ENCODE assay signal across 16 cellular contexts in genomic region chr3:195156286-195156890, GRCh38.
A peak's percentile ranks its signal among the peaks of the same experiment; 100 is the strongest.
DNase-seq lines count a peak whose midpoint lies in the region; ATAC-seq, FAIRE-seq and TF ChIP-seq lines count a peak whose summit lies in the region.
"Had no signal": no experiment of that assay in that cellular context is flagged by ENCODE, and none has a peak within 500 bp of the region (broad histone marks: within the 10 kb centered on the region; RNA-seq: fewer than 3 reads in every experiment).

No MANE protein-coding gene starts in this region.

- no peak for TF ChIP-seq EP300 in H1 (IDR thresholded peaks at IDR 0.05; ENCODE audit: borderline replicate concordance in 1 of 2, low read depth in 2 of 2, low read length in 2 of 2)

- no peak overlapping the region for H3K23ac ChIP-seq in H1 (ENCODE audit: insufficient read length)

- H4K20me1 ChIP-seq in OCI-LY7 (ENCODE audit: insufficient read depth, low read length) (no peaks in the 10 kb centered on the region), H1 (replicated peaks in 1 of 2; ENCODE audit: control insufficient read depth in 1 of 2, insufficient read depth in 2 of 2, low read length in 2 of 2) (no peaks in the 10 kb centered on the region)

- ATAC-seq in activated CD4-positive, CD25-positive, alpha-beta regulatory T cell treated with anti-CD3 and anti-CD28 coated beads, Interleukin-2, amount 50 U/mL, for 24 hours = no peak

- DNase-seq in OCI-LY7 (ENCODE audit: low spot score) (no peak), H1 (ENCODE audit: low read depth in 1 of 2, low spot score in 2 of 2) (no peak), superior temporal gyrus (ENCODE audit: extremely low spot score) (peak; percentile 57), NCI-H2227 (lab: John Stamatoyannopoulos, UW; ENCODE audit: unreplicated experiment) (no peak), tibial artery (no peak)
- DNase-seq: activated CD4-positive, alpha-beta T cell treated with anti-CD3 and anti-CD28 coated beads for 4 hours; activated naive CD4-positive, alpha-beta T cell treated with anti-CD3 and anti-CD28 coated beads, Interleukin-2, amount 50 U/mL, for 16 hours; activated T-cell treated with anti-CD3 and anti-CD28 coated beads for 4 hours; effector memory CD4-positive, alpha-beta T cell; NK-92 treated with Interleukin-12 subunit alpha and Interleukin-12 subunit beta, amount 100 ng/mL, for 24 hours; SIG-M5; stimulated activated CD4-positive, alpha-beta T cell treated with anti-CD3 and anti-CD28 coated beads, Interleukin-2, amount 100 ng/mL, for 24 hours had no signal

- H2BK120ac ChIP-seq in H1 (replicated peaks; ENCODE audit: low read depth, low read length) = no peak overlapping the region

- H2AFZ ChIP-seq in OCI-LY7 (ENCODE audit: low read length) = no peak overlapping the region
- no peak overlapping the region for H2AFZ ChIP-seq in H1 (ENCODE audit: low read length)

- no peak overlapping the region for H2BK20ac ChIP-seq in H1 (ENCODE audit: low read length)

- H3K36me3 ChIP-seq in OCI-LY7 (ENCODE audit: insufficient read depth, low read length) (peaks cover 7% of the 10 kb centered on the region; the same call in 1 of the 2 replicates), H1 (ENCODE audit: control insufficient read depth in 2 of 4, insufficient read depth in 4 of 4, low read length in 3 of 4) (no peaks in the 10 kb centered on the region), muscle layer of duodenum (ENCODE audit: control insufficient read depth in 1 of 2, insufficient read depth in 2 of 2, low read length in 2 of 2) (no peaks in the 10 kb centered on the region), tibial artery (no peaks in the 10 kb centered on the region)

- H3K9ac ChIP-seq in H1 (replicated peaks in 1 of 4; ENCODE audit: extremely low read depth in 1 of 4, low read depth in 3 of 4, low read length in 3 of 4) = no peak overlapping the region

- intact Hi-C loops in OCI-LY7 (cut with micrococcal nuclease; ENCODE audit: unreplicated experiment) = loop anchor here (5.0 to 10.0 kb wide), 2 partner anchors 286 to 672 kb away; partner anchors contain the start of genes ACAP2 and ATP13A3
- intact Hi-C loops in tibial artery (cut with DNase I; ENCODE audit: low total_unique reads) = loop anchor here (10.0 kb wide), 1 partner anchor 68 kb away; no protein-coding TSS in a partner anchor

- no peak overlapping the region for H4K8ac ChIP-seq in H1 (ENCODE audit: extremely low read depth, insufficient read depth, low read length)

- H3K9me3 ChIP-seq in OCI-LY7 (ENCODE audit: low read length) (no peaks in the 10 kb centered on the region), H1 (ENCODE audit: insufficient read depth in 2 of 2, low read depth in 1 of 2, low read length in 1 of 2) (no peaks in the 10 kb centered on the region), muscle layer of duodenum (ENCODE audit: control insufficient read depth in 1 of 2, low read length in 2 of 2) (no peaks in the 10 kb centered on the region), tibial artery (no peaks in the 10 kb centered on the region)

- H3K23me2 ChIP-seq in H1 (ENCODE audit: low read depth, low read length) = no peaks in the 10 kb centered on the region

- H3K79me2 ChIP-seq in OCI-LY7 (ENCODE audit: insufficient read depth, low read depth, low read length) = no peaks in the 10 kb centered on the region
- peaks cover 0 to 8% of the 10 kb centered on the region in 2 experiments; a peak in 2 of 4 replicates for H3K79me2 ChIP-seq in H1 (ENCODE audit: control insufficient read depth in 1 of 2, insufficient read depth in 2 of 2, low read length in 2 of 2)

- H3K79me1 ChIP-seq in H1 (ENCODE audit: low read depth, low read length) = peaks cover 11% of the 10 kb centered on the region; the same call in 1 of the 2 replicates

- H3K4me1 ChIP-seq in OCI-LY7 (ENCODE audit: insufficient read depth, low read length, poor library complexity, severe bottlenecking) (peaks cover 80% of the 10 kb centered on the region), H1 (replicated peaks in 1 of 4; ENCODE audit: control insufficient read depth in 3 of 4, insufficient read depth in 4 of 4, low read length in 3 of 4) (peaks cover 13 to 40% (median 25%) of the 10 kb centered on the region in 4 experiments), muscle layer of duodenum (ENCODE audit: control insufficient read depth in 1 of 2, insufficient read depth in 2 of 2, low read length in 2 of 2) (peaks cover 32 to 55% of the 10 kb centered on the region in 2 donors), tibial artery (peaks cover 0 to 24% (median 12%) of the 10 kb centered on the region in 4 donors)

- H3K18ac ChIP-seq in H1 (ENCODE audit: extremely low read depth, low read length) = no peak overlapping the region

- no peak overlapping the region for H4K5ac ChIP-seq in H1 (ENCODE audit: insufficient read length, low read depth, low read length)

- BruUV-seq in OCI-LY7 (replicated peaks; lab: Mats Ljungman, UMichigan) = no TSS peak

- CTCF ChIA-PET in OCI-LY7 (lab: Charles Lee; ENCODE audit: unreplicated experiment) (interaction anchor here (0.7 kb wide), 1 partner anchor 43 kb away, joined by 3 read pairs; no protein-coding TSS in a partner anchor), H1 (lab: Charles Lee; ENCODE audit: partially characterized antibody) (no interaction called here)

- no peak for FAIRE-seq in H1 (lab: Jason Lieb, UNC)
- FAIRE-seq: bronchial epithelial cell, frontal cortex had no signal

- H3K4me2 ChIP-seq in OCI-LY7 (ENCODE audit: low read length) = peak overlapping the region; percentile 70
- no peak overlapping the region for H3K4me2 ChIP-seq in H1 (ENCODE audit: insufficient read depth in 1 of 2, low read depth in 2 of 2, low read length in 2 of 2)

- no peak overlapping the region for H2BK15ac ChIP-seq in H1 (ENCODE audit: low read length)

- H3K4ac ChIP-seq in H1 (replicated peaks; ENCODE audit: insufficient read length, low read depth, low read length) = no peak overlapping the region

- no peak overlapping the region for H2BK5ac ChIP-seq in H1 (ENCODE audit: low read depth, low read length)

- H3K4me3 ChIP-seq in OCI-LY7 (ENCODE audit: low read depth, low read length, poor library complexity, severe bottlenecking) (no peak overlapping the region), H1 (ENCODE audit: extremely low read depth in 1 of 4, insufficient read depth in 2 of 4, low read depth in 3 of 4, low read length in 4 of 4) (no peak overlapping the region), muscle layer of duodenum (ENCODE audit: low read depth in 1 of 2, low read length in 2 of 2) (no peak overlapping the region), tibial artery (no peak overlapping the region)

- peak overlapping the region; percentile 11 for H4K91ac ChIP-seq in H1 (replicated peaks; ENCODE audit: insufficient read length, low read length)

- H2AK5ac ChIP-seq in H1 (ENCODE audit: low read depth, low read length) = no peak overlapping the region

- 87% methylated on average over 17 of the region's 20 CpGs; no CpG with 5 or more reads in 1 of the 2 experiments for WGBS in H1 (ENCODE audit: extremely low coverage in 1 of 2, insufficient coverage in 1 of 2, insufficient read length in 1 of 2, insufficient replicate concordance in 2 of 2, low coverage in 1 of 2, low lambda C conversion rate in 2 of 2, missing lambda C conversion rate in 1 of 2), 2 experiments

- no peaks in the 10 kb centered on the region for H3K9me2 ChIP-seq in OCI-LY7 (ENCODE audit: insufficient read depth, low read length)

- H3K14ac ChIP-seq in H1 (ENCODE audit: insufficient read length) = no peak overlapping the region

- H3K56ac ChIP-seq in H1 (replicated peaks; ENCODE audit: insufficient read length, low read depth, low read length) = no peak overlapping the region

- no peak overlapping the region for H2BK12ac ChIP-seq in H1 (ENCODE audit: low read depth, low read length)

- no peak for TF ChIP-seq POLR2A in H1 (IDR thresholded peaks at IDR 0.05; ENCODE audit: control extremely low read depth in 1 of 2, low read depth in 2 of 2, low read length in 2 of 2)

- POLR2A ChIA-PET in OCI-LY7 (lab: Charles Lee) (interaction anchor here (0.7 to 1.8 kb wide), 3 partner anchors 8 to 303 kb away, joined by 3 to 9 read pairs (median 7); no protein-coding TSS in a partner anchor), H1 (lab: Charles Lee; ENCODE audit: partially characterized antibody) (interaction anchor here (1.4 kb wide), 1 partner anchor 8 kb away, joined by 4 read pairs; no protein-coding TSS in a partner anchor)

- no peak for TF ChIP-seq RAD21 in H1 (IDR thresholded peaks at IDR 0.05 in 1 of 2, conservative IDR thresholded peaks at IDR 0.05 in 1 of 2; ENCODE audit: low read depth in 2 of 2, low read length in 2 of 2)

- H3K27me3 ChIP-seq in H1 (replicated peaks in 1 of 4; ENCODE audit: control insufficient read depth in 3 of 4, extremely low read depth in 1 of 4, insufficient read depth in 3 of 4, low read length in 3 of 4) (no peaks in the 10 kb centered on the region), muscle layer of duodenum (ENCODE audit: low read depth, low read length) (no peaks in the 10 kb centered on the region), tibial artery (no peaks in the 10 kb centered on the region)

- H3K27ac ChIP-seq in OCI-LY7 (ENCODE audit: low read depth, low read length, poor library complexity, severe bottlenecking) (peak overlapping the region; percentile 95), H1 (ENCODE audit: low read depth, low read length) (no peak overlapping the region), muscle layer of duodenum (ENCODE audit: low read length) (peak overlapping the region; percentile 12), tibial artery (no peak overlapping the region)

- TF ChIP-seq CTCF in OCI-LY7 (conservative IDR thresholded peaks at IDR 0.05; ENCODE audit: low read length) (no peak), H1 (IDR thresholded peaks at IDR 0.05; ENCODE audit: control extremely low read depth in 1 of 3, insufficient read depth in 1 of 3, low read depth in 1 of 3, low read length in 3 of 3) (no peak), tibial artery (IDR thresholded peaks at IDR 0.05) (no peak)

TF ChIP-seq in H1, 55 proteins besides CTCF, POLR2A, EP300 and RAD21 (continues in another document):
- TF ChIP-seq HDAC2 (IDR thresholded peaks at IDR 0.05; ENCODE audit: borderline replicate concordance in 1 of 2, low read depth in 2 of 2, low read length in 2 of 2) (no peak), NRF1 (IDR thresholded peaks at IDR 0.05; ENCODE audit: low read depth, low read length) (no peak), SIRT6 (IDR thresholded peaks at IDR 0.05; ENCODE audit: low read length) (no peak), SIX5 (IDR thresholded peaks at IDR 0.05; ENCODE audit: low read depth, low read length) (no peak), TEAD4 (IDR thresholded peaks at IDR 0.05; ENCODE audit: low read depth, low read length) (no peak), RXRA (IDR thresholded peaks at IDR 0.05; ENCODE audit: insufficient read depth, low read depth, low read length) (no peak), MAFK (IDR thresholded peaks at IDR 0.05; ENCODE audit: low read depth, low read length) (no peak)
- TF ChIP-seq, protein P1, sequence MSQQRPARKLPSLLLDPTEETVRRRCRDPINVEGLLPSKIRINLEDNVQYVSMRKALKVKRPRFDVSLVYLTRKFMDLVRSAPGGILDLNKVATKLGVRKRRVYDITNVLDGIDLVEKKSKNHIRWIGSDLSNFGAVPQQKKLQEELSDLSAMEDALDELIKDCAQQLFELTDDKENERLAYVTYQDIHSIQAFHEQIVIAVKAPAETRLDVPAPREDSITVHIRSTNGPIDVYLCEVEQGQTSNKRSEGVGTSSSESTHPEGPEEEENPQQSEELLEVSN (IDR thresholded peaks at IDR 0.05) = no peak

Comparison
In these comparisons a context has a peak if more than half of its experiments do, and no peak if none do; other contexts are left out.
1. H3K27ac ChIP-seq: peak in OCI-LY7 (single experiment) and muscle layer of duodenum (single experiment); none in H1 (single experiment) and tibial artery (0 of 2).